Comparison of ENCODE assay signal across 21 cellular contexts in the genomic region with DNA sequence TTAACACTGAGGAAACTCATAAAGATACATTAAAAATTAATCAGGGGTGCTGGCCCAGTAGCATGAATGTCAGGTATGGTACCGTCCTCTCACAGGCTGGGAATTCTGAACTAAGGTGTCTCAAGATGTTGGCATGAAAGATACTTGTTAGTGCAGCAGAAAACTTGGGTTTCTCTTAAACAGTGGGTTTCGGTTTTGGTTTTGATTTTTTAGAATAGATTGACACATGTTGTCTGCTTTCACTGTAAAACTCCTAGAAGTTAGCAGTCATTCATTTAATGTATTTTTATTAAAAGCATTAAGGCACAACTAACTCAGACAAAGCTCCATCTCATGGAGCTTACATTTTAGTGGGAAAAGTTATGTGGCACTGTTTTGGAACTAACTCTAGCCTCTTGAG. TPM values are rescaled to one million over a fixed set of nuclear protein-coding genes. Genes with fewer than 3 reads are reported as not detected.
A peak's percentile ranks its signal among the peaks of the same experiment; 100 is the strongest.
DNase-seq lines count a peak whose midpoint lies in the region; ATAC-seq and TF ChIP-seq lines count a peak whose summit lies in the region.
"Had no signal": no experiment of that assay in that cellular context is flagged by ENCODE, and none has a peak within 500 bp of the region (broad histone marks: within the 10 kb centered on the region; RNA-seq: fewer than 3 reads in every experiment).

No MANE protein-coding gene starts in this region.

- no peaks in the 10 kb centered on the region for H3K9me3 Mint-ChIP-seq in activated CD8-positive, alpha-beta T cell treated with anti-CD3 and anti-CD28 coated beads, Interleukin-2, amount 10 ng/mL, durations not matched to agents 7 days and 5 days (ENCODE audit: insufficient read depth)
- no peaks in the 10 kb centered on the region for H3K9me3 Mint-ChIP-seq in activated CD8-positive, alpha-beta T cell treated with anti-CD3 and anti-CD28 coated beads for 36 hours
- peaks cover 4% of the 10 kb centered on the region for H3K9me3 Mint-ChIP-seq in type B pancreatic cell

- H3K27me3 Mint-ChIP-seq in activated CD8-positive, alpha-beta T cell treated with anti-CD3 and anti-CD28 coated beads, Interleukin-2, amount 10 ng/mL, durations not matched to agents 7 days and 5 days (ENCODE audit: low read depth), result no peaks in the 10 kb centered on the region
- H3K27me3 Mint-ChIP-seq in activated CD8-positive, alpha-beta T cell treated with anti-CD3 and anti-CD28 coated beads for 36 hours, result no peaks in the 10 kb centered on the region
- H3K27me3 Mint-ChIP-seq in type B pancreatic cell, result peaks cover 3% of the 10 kb centered on the region

- H3K36me3 Mint-ChIP-seq in activated CD8-positive, alpha-beta T cell treated with anti-CD3 and anti-CD28 coated beads, Interleukin-2, amount 10 ng/mL, durations not matched to agents 7 days and 5 days (ENCODE audit: low read depth), result peaks cover 4% of the 10 kb centered on the region
- peaks cover 10% of the 10 kb centered on the region for H3K36me3 Mint-ChIP-seq in activated CD8-positive, alpha-beta T cell treated with anti-CD3 and anti-CD28 coated beads for 36 hours (ENCODE audit: low read depth)
- no peaks in the 10 kb centered on the region for H3K36me3 Mint-ChIP-seq in type B pancreatic cell

- H3K4me3 Mint-ChIP-seq in activated CD8-positive, alpha-beta T cell treated with anti-CD3 and anti-CD28 coated beads, Interleukin-2, amount 10 ng/mL, durations not matched to agents 7 days and 5 days, result peak overlapping the region; percentile 6
- no peak overlapping the region for H3K4me3 Mint-ChIP-seq in activated CD8-positive, alpha-beta T cell treated with anti-CD3 and anti-CD28 coated beads for 36 hours
- H3K4me3 Mint-ChIP-seq in type B pancreatic cell, result no peak overlapping the region

- CTCF ChIA-PET in activated CD8-positive, alpha-beta T cell treated with anti-CD3 and anti-CD28 coated beads, Interleukin-2, amount 10 ng/mL, durations not matched to agents 7 days and 5 days (lab: Charles Lee), result no interaction called here
- CTCF ChIA-PET in activated CD8-positive, alpha-beta T cell treated with anti-CD3 and anti-CD28 coated beads for 36 hours (lab: Charles Lee), result no interaction called here

- ATAC-seq in activated CD8-positive, alpha-beta T cell treated with anti-CD3 and anti-CD28 coated beads, Interleukin-2, amount 10 ng/mL, durations not matched to agents 7 days and 5 days, result no peak
- ATAC-seq in activated CD8-positive, alpha-beta T cell treated with anti-CD3 and anti-CD28 coated beads for 36 hours, result no peak
- ATAC-seq in GM19372 (IDR thresholded peaks at IDR 0.05; ENCODE audit: low read depth, unreplicated experiment) (peak; percentile 36), HG02981 (IDR thresholded peaks at IDR 0.05; ENCODE audit: unreplicated experiment) (peak; percentile 24), HG03520 (IDR thresholded peaks at IDR 0.05; ENCODE audit: unreplicated experiment) (no peak)

- DNase-seq in activated CD8-positive, alpha-beta T cell treated with anti-CD3 and anti-CD28 coated beads, Interleukin-2, amount 10 ng/mL, durations not matched to agents 7 days and 5 days, result no peak
- DNase-seq in activated CD8-positive, alpha-beta T cell treated with anti-CD3 and anti-CD28 coated beads for 36 hours, result no peak
- DNase-seq in OCI-M1 (lab: John Stamatoyannopoulos, UW) (peak; percentile 51), T1000 (lab: John Stamatoyannopoulos, UW) (no peak), type B pancreatic cell (ENCODE audit: extremely low spot score, unreplicated experiment) (no peak)
- DNase-seq: activated CD4-positive, CD25-positive, alpha-beta regulatory T cell treated with anti-CD3 and anti-CD28 coated beads, Interleukin-2, amount 50 U/mL, for 72 hours; activated CD8-positive, alpha-beta memory T cell treated with anti-CD3 and anti-CD28 coated beads, Interleukin-2, amount 50 U/mL, for 4 hours; activated gamma-delta T cell; amniotic stem cell; BE2C; COR-L47; NCI-H1417 treated with DMSO at 0.1 percent for 48 hours; NCI-H748 treated with DMSO at 0.1 percent for 48 hours; SK-N-SH; stimulated activated CD4-positive, alpha-beta T cell treated with anti-CD3 and anti-CD28 coated beads, Interleukin-4, amount 100 ng/mL, for 4 hours had no signal

- H3K27ac Mint-ChIP-seq in activated CD8-positive, alpha-beta T cell treated with anti-CD3 and anti-CD28 coated beads, Interleukin-2, amount 10 ng/mL, durations not matched to agents 7 days and 5 days, result no peak overlapping the region
- no peak overlapping the region for H3K27ac Mint-ChIP-seq in activated CD8-positive, alpha-beta T cell treated with anti-CD3 and anti-CD28 coated beads for 36 hours
- no peak overlapping the region for H3K27ac Mint-ChIP-seq in type B pancreatic cell

- intact Hi-C loops in activated CD8-positive, alpha-beta T cell treated with anti-CD3 and anti-CD28 coated beads for 36 hours (cut with micrococcal nuclease), result no loop called here

- TF ChIP-seq CTCF in activated CD8-positive, alpha-beta T cell treated with anti-CD3 and anti-CD28 coated beads for 36 hours (IDR thresholded peaks at IDR 0.05), result no peak
- TF ChIP-seq CTCF in type B pancreatic cell (conservative IDR thresholded peaks at IDR 0.05), result no peak

- POLR2A ChIA-PET in activated CD8-positive, alpha-beta T cell treated with anti-CD3 and anti-CD28 coated beads, Interleukin-2, amount 10 ng/mL, durations not matched to agents 7 days and 5 days (lab: Charles Lee), result no interaction called here
- POLR2A ChIA-PET in activated CD8-positive, alpha-beta T cell treated with anti-CD3 and anti-CD28 coated beads for 36 hours (lab: Charles Lee), result no interaction called here

- peaks cover 33% of the 10 kb centered on the region for H3K4me1 Mint-ChIP-seq in activated CD8-positive, alpha-beta T cell treated with anti-CD3 and anti-CD28 coated beads, Interleukin-2, amount 10 ng/mL, durations not matched to agents 7 days and 5 days (ENCODE audit: low read depth)
- H3K4me1 Mint-ChIP-seq in activated CD8-positive, alpha-beta T cell treated with anti-CD3 and anti-CD28 coated beads for 36 hours (ENCODE audit: low read depth), result peaks cover 21% of the 10 kb centered on the region
- H3K4me1 Mint-ChIP-seq in type B pancreatic cell (ENCODE audit: unreplicated experiment), result peaks cover 14% of the 10 kb centered on the region

RNA-seq across cellular contexts. Expression of a gene that starts 3.5 kb away (rescaled TPM):
- total RNA-seq in activated CD8-positive, alpha-beta T cell treated with anti-CD3 and anti-CD28 coated beads, Interleukin-2, amount 10 ng/mL, durations not matched to agents 7 days and 5 days, result 10 to 100 TPM; 20.0 to 21.4 TPM
- 10 to 100 TPM; 17.5 to 19.1 TPM for total RNA-seq in activated CD8-positive, alpha-beta T cell treated with anti-CD3 and anti-CD28 coated beads for 36 hours
- total RNA-seq in type B pancreatic cell (ENCODE audit: low replicate concordance), result 14.3 and 18.7 TPM in 2 replicates

RNA-seq across cellular contexts. Expression of a gene that starts 59.1 kb away (rescaled TPM):
- under 1 TPM; 0.13 TPM for total RNA-seq in activated CD8-positive, alpha-beta T cell treated with anti-CD3 and anti-CD28 coated beads, Interleukin-2, amount 10 ng/mL, durations not matched to agents 7 days and 5 days
- total RNA-seq in activated CD8-positive, alpha-beta T cell treated with anti-CD3 and anti-CD28 coated beads for 36 hours, result under 1 TPM; 0.07 to 0.20 TPM
- total RNA-seq in type B pancreatic cell (ENCODE audit: low replicate concordance), result 0.93 and 5.4 TPM in 2 replicates
- total RNA-seq: A172, cardiac muscle cell, fibroblast of villous mesenchyme had no signal

Comparison
In these comparisons a context has a peak if more than half of its experiments do, and no peak if none do; other contexts are left out.
1. ATAC-seq: peak in GM19372 (single experiment) and HG02981 (single experiment); none in activated CD8-positive, alpha-beta T cell treated with anti-CD3 and anti-CD28 coated beads, Interleukin-2, amount 10 ng/mL, durations not matched to agents 7 days and 5 days (single experiment), activated CD8-positive, alpha-beta T cell treated with anti-CD3 and anti-CD28 coated beads for 36 hours (single experiment) and HG03520 (single experiment).